9 cellular contexts compared by ENCODE assay signal in genomic region chr15:69758291-69758771, GRCh38.
DNase-seq lines count a peak whose midpoint lies in the region; ATAC-seq and TF ChIP-seq lines count a peak whose summit lies in the region.
"Had no signal": no experiment of that assay in that cellular context is flagged by ENCODE, and none has a peak within 500 bp of the region (broad histone marks: within the 10 kb centered on the region; RNA-seq: fewer than 3 reads in every experiment).

No MANE protein-coding gene starts in this region.

- H3K36me3 ChIP-seq in thymus (ENCODE audit: control insufficient read depth, insufficient read depth), result no peaks in the 10 kb centered on the region
- H3K36me3 ChIP-seq: left lung had no signal

- H3K27me3 Mint-ChIP-seq in activated T-cell treated with anti-CD3 and anti-CD28 coated beads, Interleukin-2, amount 50 U/mL, for 72 hours (ENCODE audit: low read depth), result peaks cover 14% of the 10 kb centered on the region

- peaks cover 23% of the 10 kb centered on the region in 2 donors for H3K36me3 Mint-ChIP-seq in activated T-cell treated with anti-CD3 and anti-CD28 coated beads, Interleukin-2, amount 50 U/mL, for 72 hours (ENCODE audit: insufficient read depth in 2 of 2)

- H3K4me3 ChIP-seq in fibroblast of mammary gland (ENCODE audit: control insufficient read depth, low read depth, low read length) (no peak overlapping the region), thymus (ENCODE audit: low read length) (no peak overlapping the region)
- H3K4me3 ChIP-seq: left lung had no signal

- WGBS in thymus, result 99% methylated on average over 2 of the region's 2 CpGs

- intact Hi-C loops in left cardiac atrium (cut with DNase I), result no loop called here

- no peak for ATAC-seq in activated T-cell treated with anti-CD3 and anti-CD28 coated beads, Interleukin-2, amount 50 U/mL, for 72 hours (replicated peaks in 1 of 2)
- ATAC-seq in SK-N-SH treated with all-trans-retinoic acid at 6 μM for 48 hours (peak; percentile 45), left cardiac atrium (no peak)

- H3K27ac Mint-ChIP-seq in activated T-cell treated with anti-CD3 and anti-CD28 coated beads, Interleukin-2, amount 50 U/mL, for 72 hours, result peak overlapping the region; percentile 74

- no peaks in the 10 kb centered on the region for H3K9me3 ChIP-seq in thymus (ENCODE audit: control insufficient read depth)

- no peak for TF ChIP-seq CTCF in fibroblast of mammary gland (conservative IDR thresholded peaks at IDR 0.05; ENCODE audit: control insufficient read depth, insufficient read depth, low read depth, low read length)

- H3K27ac ChIP-seq in thymus (ENCODE audit: low read depth), result peak overlapping the region; percentile 26

- peaks cover 97% of the 10 kb centered on the region for H3K4me1 Mint-ChIP-seq in activated T-cell treated with anti-CD3 and anti-CD28 coated beads, Interleukin-2, amount 50 U/mL, for 72 hours (ENCODE audit: low read depth)

- H3K9me3 Mint-ChIP-seq in activated T-cell treated with anti-CD3 and anti-CD28 coated beads, Interleukin-2, amount 50 U/mL, for 72 hours, result peaks cover 9 to 16% of the 10 kb centered on the region in 2 donors

- H3K4me3 Mint-ChIP-seq in activated T-cell treated with anti-CD3 and anti-CD28 coated beads, Interleukin-2, amount 50 U/mL, for 72 hours, result peak overlapping the region; percentile 77 to 86

- H3K27me3 ChIP-seq in thymus (ENCODE audit: control insufficient read depth, insufficient read depth), result peaks cover 27% of the 10 kb centered on the region
- H3K27me3 ChIP-seq: left lung had no signal

- no peak for DNase-seq in activated T-cell treated with anti-CD3 and anti-CD28 coated beads, Interleukin-2, amount 50 U/mL, for 72 hours
- no peak for DNase-seq in activated T-cell treated with anti-CD3 and anti-CD28 coated beads, Interleukin-2, amount 50 U/mL, for 1 hour
- DNase-seq in fibroblast of mammary gland (ENCODE audit: low read depth) (peak; percentile 19), left cardiac atrium (no peak)
- DNase-seq in activated effector memory CD4-positive, alpha-beta T cell treated with anti-CD3 and anti-CD28 coated beads, Interleukin-2, amount 50 U/mL, for 16 hours, result no peak
- no peak for DNase-seq in activated CD4-positive, CD25-positive, alpha-beta regulatory T cell (lab: John Stamatoyannopoulos, UW)

- peaks cover 45% of the 10 kb centered on the region for H3K4me1 ChIP-seq in thymus (ENCODE audit: control insufficient read depth, insufficient read depth, low read length)

TF ChIP-seq in SK-N-SH treated with all-trans-retinoic acid at 6 μM for 48 hours, 23 proteins besides CTCF, POLR2A, EP300 and RAD21:
- no peak for TF ChIP-seq CREB5 (CRISPR knock-in tag; IDR thresholded peaks at IDR 0.05; ENCODE audit: low read depth)
- no peak for TF ChIP-seq ZNF70 (CRISPR knock-in tag; IDR thresholded peaks at IDR 0.05)
- no peak for TF ChIP-seq ISL1 (CRISPR knock-in tag; IDR thresholded peaks at IDR 0.05)
